17 cellular contexts compared by ENCODE assay signal in genomic region chr2:95695613-95696012, GRCh38.
A peak's percentile ranks its signal among the peaks of the same experiment; 100 is the strongest.
DNase-seq lines count a peak whose midpoint lies in the region; ATAC-seq and TF ChIP-seq lines count a peak whose summit lies in the region.
"Had no signal": no experiment of that assay in that cellular context is flagged by ENCODE, and none has a peak within 500 bp of the region (broad histone marks: within the 10 kb centered on the region; RNA-seq: fewer than 3 reads in every experiment).

No MANE protein-coding gene starts in this region.

- H3K4me3 ChIP-seq in sigmoid colon (no peak overlapping the region), aorta (ENCODE audit: low read length in 2 of 2) (no peak overlapping the region), spleen (no peak overlapping the region)

- 78 to 88% methylated on average over 4 of the region's 4 CpGs for WGBS in sigmoid colon, 2 donors
- 70 to 72% methylated on average over 4 of the region's 4 CpGs for WGBS in aorta, 2 donors
- 65 to 81% (median 72%) methylated on average over 4 of the region's 4 CpGs for WGBS in spleen, 5 donors

- no peaks in the 10 kb centered on the region for H3K4me1 ChIP-seq in sigmoid colon
- no peaks in the 10 kb centered on the region for H3K4me1 ChIP-seq in aorta (ENCODE audit: control insufficient read depth in 1 of 2, insufficient read depth in 2 of 2, low read length in 2 of 2)
- peaks cover 0 to 5% (median 2%) of the 10 kb centered on the region in 6 donors for H3K4me1 ChIP-seq in spleen
- H3K4me1 ChIP-seq: BE2C had no signal

- H3K36me3 ChIP-seq in sigmoid colon (no peaks in the 10 kb centered on the region), aorta (ENCODE audit: control insufficient read depth in 1 of 2, insufficient read depth in 2 of 2, low read length in 1 of 2) (no peaks in the 10 kb centered on the region), spleen (no peaks in the 10 kb centered on the region)
- H3K36me3 ChIP-seq: BE2C had no signal

- H3K27ac ChIP-seq in sigmoid colon (peak overlapping the region in 1 of 4 donors; percentile 20), aorta (ENCODE audit: low read depth in 1 of 2, low read length in 2 of 2) (no peak overlapping the region), spleen (no peak overlapping the region)
- H3K27ac ChIP-seq: 22Rv1 had no signal

- peak; percentile 90 for DNase-seq in Right ventricle myocardium inferior (ENCODE audit: missing footprints)
- DNase-seq in cardiac septum (ENCODE audit: low spot score): no peak
- DNase-seq in left lobe of liver (ENCODE audit: low spot score): peak; percentile 91
- peak; percentile 79 for DNase-seq in sigmoid colon
- DNase-seq in aorta: peak in 1 of 2 donors; percentile 52
- no peak for DNase-seq in spleen
- DNase-seq in NCI-H748 (lab: John Stamatoyannopoulos, UW; ENCODE audit: unreplicated experiment): no peak
- DNase-seq in NCI-H128 (lab: John Stamatoyannopoulos, UW; ENCODE audit: unreplicated experiment): no peak
- DNase-seq: BE2C; CD4-positive, alpha-beta T cell; Karpas-422; MM.1S; NCI-H1092 treated with DMSO at 0.1 percent for 48 hours; NCI-H187; NCI-H345; NCI-H526 treated with DMSO at 0.1 percent for 48 hours had no signal

- no peak for TF ChIP-seq POLR2A in sigmoid colon (IDR thresholded peaks at IDR 0.05)
- TF ChIP-seq POLR2A in spleen (IDR thresholded peaks at IDR 0.05): no peak

- no peak for TF ChIP-seq EP300 in sigmoid colon (IDR thresholded peaks at IDR 0.05)

- H3K27me3 ChIP-seq in sigmoid colon: no peaks in the 10 kb centered on the region
- no peaks in the 10 kb centered on the region for H3K27me3 ChIP-seq in aorta (ENCODE audit: control insufficient read depth in 1 of 2, insufficient read depth in 2 of 2, low read length in 1 of 2)
- H3K27me3 ChIP-seq in spleen (replicated peaks in 1 of 7): peaks cover 0 to 28% (median 0%) of the 10 kb centered on the region in 7 donors
- H3K27me3 ChIP-seq: BE2C had no signal

- TF ChIP-seq CTCF in sigmoid colon (IDR thresholded peaks at IDR 0.05) (no peak), spleen (IDR thresholded peaks at IDR 0.05 in 8 of 11, conservative IDR thresholded peaks at IDR 0.05 in 3 of 11) (no peak)

- ATAC-seq in Right ventricle myocardium inferior (peak; percentile 88), left lobe of liver (peak; percentile 84), aorta (ENCODE audit: low FRiP score) (peak; percentile 65)

- no peaks in the 10 kb centered on the region for H3K9me3 ChIP-seq in sigmoid colon
- no peaks in the 10 kb centered on the region for H3K9me3 ChIP-seq in aorta (ENCODE audit: control insufficient read depth, low read length)
- H3K9me3 ChIP-seq in spleen: no peaks in the 10 kb centered on the region
- H3K9me3 ChIP-seq: BE2C had no signal

- intact Hi-C loops in Right ventricle myocardium inferior (cut with DNase I) (no loop called here), cardiac septum (cut with DNase I) (no loop called here), sigmoid colon (cut with DNase I) (no loop called here), aorta (cut with DNase I) (no loop called here), spleen (cut with DNase I; ENCODE audit: low total_unique reads) (no loop called here)

Comparison
In these comparisons a context has a peak if more than half of its experiments do, and no peak if none do; other contexts are left out.
1. DNase-seq: peak in Right ventricle myocardium inferior (single experiment), left lobe of liver (single experiment) and sigmoid colon (single experiment); none in cardiac septum (single experiment), spleen (single experiment), NCI-H748 (single experiment) and NCI-H128 (single experiment).
2. Peak in every context shown above with its lines, with median percentiles within 50 percentile points of each other: ATAC-seq.